8 cellular contexts compared by ENCODE assay signal in the genomic region with DNA sequence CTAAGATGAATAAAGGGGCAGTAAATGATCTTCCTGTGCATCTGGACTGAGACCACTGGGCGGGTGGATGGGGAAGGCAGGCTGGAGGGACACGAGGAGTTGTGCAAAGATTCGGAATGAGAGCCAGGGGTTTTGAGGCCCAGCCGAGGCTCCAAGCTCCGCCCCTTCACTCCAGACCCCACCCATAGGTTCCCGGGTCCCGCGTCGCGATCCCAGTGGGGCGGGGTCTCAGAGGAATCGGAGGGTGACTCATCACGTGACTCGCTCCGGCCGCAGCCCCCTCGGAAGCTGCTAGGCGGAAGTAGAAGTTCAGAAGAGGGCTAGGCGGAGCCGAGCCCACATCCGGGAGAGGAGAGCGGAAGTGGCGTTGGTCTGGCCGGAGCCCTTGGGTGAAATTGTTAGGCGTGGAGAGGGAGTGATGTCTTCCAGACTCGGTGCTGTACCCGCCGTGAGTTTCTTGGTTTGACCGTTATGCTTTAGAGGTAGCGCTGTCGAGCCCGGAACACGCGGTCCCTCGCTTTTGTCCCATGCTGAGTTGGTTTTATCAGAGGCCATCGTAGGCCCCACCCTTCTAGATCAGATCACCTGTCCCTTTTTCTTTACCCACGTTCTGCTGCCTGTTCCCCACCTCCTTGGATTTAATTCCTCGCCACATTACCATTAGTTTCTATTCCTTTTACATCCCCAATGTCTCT. TPM values are rescaled to one million over a fixed set of nuclear protein-coding genes. Genes with fewer than 3 reads are reported as not detected.
DNase-seq lines count a peak whose midpoint lies in the region; ATAC-seq and TF ChIP-seq lines count a peak whose summit lies in the region.

A gene with protein sequence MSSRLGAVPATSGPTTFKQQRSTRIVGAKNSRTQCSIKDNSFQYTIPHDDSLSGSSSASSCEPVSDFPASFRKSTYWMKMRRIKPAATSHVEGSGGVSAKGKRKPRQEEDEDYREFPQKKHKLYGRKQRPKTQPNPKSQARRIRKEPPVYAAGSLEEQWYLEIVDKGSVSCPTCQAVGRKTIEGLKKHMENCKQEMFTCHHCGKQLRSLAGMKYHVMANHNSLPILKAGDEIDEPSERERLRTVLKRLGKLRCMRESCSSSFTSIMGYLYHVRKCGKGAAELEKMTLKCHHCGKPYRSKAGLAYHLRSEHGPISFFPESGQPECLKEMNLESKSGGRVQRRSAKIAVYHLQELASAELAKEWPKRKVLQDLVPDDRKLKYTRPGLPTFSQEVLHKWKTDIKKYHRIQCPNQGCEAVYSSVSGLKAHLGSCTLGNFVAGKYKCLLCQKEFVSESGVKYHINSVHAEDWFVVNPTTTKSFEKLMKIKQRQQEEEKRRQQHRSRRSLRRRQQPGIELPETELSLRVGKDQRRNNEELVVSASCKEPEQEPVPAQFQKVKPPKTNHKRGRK (plus strand): TSS at position 348 of the 695 bp plus-strand sequence. CDS start 71 bp downstream, at position 419.

- peaks cover 25% of the 10 kb centered on the region for H3K9me3 Mint-ChIP-seq in HFFc6
- H3K9me3 Mint-ChIP-seq in activated naive CD4-positive, alpha-beta T cell treated with anti-CD3 and anti-CD28 coated beads, Interleukin-2, amount 50 U/mL, for 24 hours, result peaks cover 4% of the 10 kb centered on the region

- TF ChIP-seq POLR2A in NB4 (IDR thresholded peaks at IDR 0.05; ENCODE audit: extremely low read depth, insufficient read length), result peak; percentile 82
- TF ChIP-seq POLR2A in testis (IDR thresholded peaks at IDR 0.05), result no peak

- no peaks in the 10 kb centered on the region for H3K27me3 ChIP-seq in osteoblast (ENCODE audit: insufficient read depth, low read length)
- no peaks in the 10 kb centered on the region for H3K27me3 ChIP-seq in testis

- peak; percentile 91 for DNase-seq in GM10248 (ENCODE audit: extremely low spot score)
- DNase-seq in HFFc6, result peak; percentile 82
- DNase-seq in NB4 (ENCODE audit: low read depth), result peak; percentile 98
- DNase-seq in head of caudate nucleus, result peak; percentile 78 to 93 (median 86)
- peak; percentile 93 for DNase-seq in osteoblast (ENCODE audit: insufficient read length, low spot score, missing footprints)
- DNase-seq in testis, result peak; percentile 94

- peak within 1 kb of the TSS; percentile 96 for H2AFZ ChIP-seq in osteoblast (ENCODE audit: low read length)

- 1% methylated on average over 31 to 38 of the region's 38 CpGs for WGBS in testis, 2 donors

- H3K27me3 Mint-ChIP-seq in HFFc6 (ENCODE audit: insufficient read depth), result 0 out of 2 replicates have a peak, but pooled peaks cover under 1% of the 10 kb centered on the region
- H3K27me3 Mint-ChIP-seq in activated naive CD4-positive, alpha-beta T cell treated with anti-CD3 and anti-CD28 coated beads, Interleukin-2, amount 50 U/mL, for 24 hours, result no peaks in the 10 kb centered on the region

- intact Hi-C loops in head of caudate nucleus (cut with DNase I) (loop anchor here (5.0 kb wide), 1 partner anchor 44 kb away; a partner anchor contains a TSS), testis (cut with DNase I; ENCODE audit: low total_unique reads) (no loop called here)

- H3K79me2 ChIP-seq in osteoblast (ENCODE audit: insufficient read depth, low read length), result peaks cover 48% of the 10 kb centered on the region

- H3K4me3 ChIP-seq in NB4 (ENCODE audit: low read depth, low read length) (peak within 1 kb of the TSS; percentile 90), osteoblast (ENCODE audit: insufficient read depth, low read length) (peak within 1 kb of the TSS; percentile 80), testis (peak within 1 kb of the TSS; percentile 67 to 77)

- peak; percentile 98 for ATAC-seq in SK-N-SH treated with all-trans-retinoic acid at 6 μM for 48 hours

- no peaks in the 10 kb centered on the region for H3K9me3 ChIP-seq in osteoblast (ENCODE audit: low read depth, low read length)
- no peaks in the 10 kb centered on the region for H3K9me3 ChIP-seq in testis

- H3K36me3 ChIP-seq in osteoblast (ENCODE audit: insufficient read depth, low read length) (no peaks in the 10 kb centered on the region), testis (ENCODE audit: low read depth, missing control alignments) (no peaks in the 10 kb centered on the region)

- H3K27ac ChIP-seq in osteoblast (ENCODE audit: low read depth, low read length) (peak within 1 kb of the TSS; percentile 66), testis (peak within 1 kb of the TSS; percentile 64 to 77)

- H4K20me1 ChIP-seq in osteoblast (ENCODE audit: insufficient read depth, low read length), result peaks cover 23% of the 10 kb centered on the region

- H3K4me3 Mint-ChIP-seq in HFFc6, result peak within 1 kb of the TSS; percentile 95
- H3K4me3 Mint-ChIP-seq in activated naive CD4-positive, alpha-beta T cell treated with anti-CD3 and anti-CD28 coated beads, Interleukin-2, amount 50 U/mL, for 24 hours, result peak within 1 kb of the TSS; percentile 94

- H3K27ac Mint-ChIP-seq in HFFc6, result peak within 1 kb of the TSS; percentile 85
- peak within 1 kb of the TSS; percentile 95 for H3K27ac Mint-ChIP-seq in activated naive CD4-positive, alpha-beta T cell treated with anti-CD3 and anti-CD28 coated beads, Interleukin-2, amount 50 U/mL, for 24 hours

- TF ChIP-seq CTCF in GM10248 (IDR thresholded peaks at IDR 0.05; ENCODE audit: control extremely low read depth, extremely low read depth, low read depth, missing control alignments) (no peak), HFFc6 (IDR thresholded peaks at IDR 0.05) (peak; percentile 47; the same call in 1 of the 2 replicates), NB4 (IDR thresholded peaks at IDR 0.05; ENCODE audit: low read depth, low read length) (no peak), osteoblast (IDR thresholded peaks at IDR 0.05; ENCODE audit: extremely low read depth, low read depth, low read length) (no peak), testis (IDR thresholded peaks at IDR 0.05) (no peak)

- H3K4me1 ChIP-seq in osteoblast (ENCODE audit: insufficient read depth, low read length) (peaks cover 23% of the 10 kb centered on the region), testis (peaks cover 6% of the 10 kb centered on the region)

- H3K4me2 ChIP-seq in osteoblast (ENCODE audit: insufficient read depth, low read length), result peak within 1 kb of the TSS; percentile 86

- CTCF ChIA-PET in GM10248 (lab: Yijun Ruan, JAX), result interaction anchor here (1.1 kb wide), 1 partner anchor 8 kb away, joined by 6 read pairs; no protein-coding TSS in a partner anchor

- H3K36me3 Mint-ChIP-seq in HFFc6 (ENCODE audit: low read depth), result peaks cover 42% of the 10 kb centered on the region
- H3K36me3 Mint-ChIP-seq in activated naive CD4-positive, alpha-beta T cell treated with anti-CD3 and anti-CD28 coated beads, Interleukin-2, amount 50 U/mL, for 24 hours, result peaks cover 10% of the 10 kb centered on the region

- POLR2A ChIA-PET in GM10248 (lab: Yijun Ruan, JAX), result no interaction called here

- peaks cover 48% of the 10 kb centered on the region for H3K4me1 Mint-ChIP-seq in HFFc6 (ENCODE audit: low read depth)
- H3K4me1 Mint-ChIP-seq in activated naive CD4-positive, alpha-beta T cell treated with anti-CD3 and anti-CD28 coated beads, Interleukin-2, amount 50 U/mL, for 24 hours, result peaks cover 48% of the 10 kb centered on the region

TF ChIP-seq in SK-N-SH treated with all-trans-retinoic acid at 6 μM for 48 hours, 23 proteins besides CTCF, POLR2A, EP300 and RAD21 (continues in another document):
- TF ChIP-seq TCF4 (CRISPR knock-in tag; IDR thresholded peaks at IDR 0.05; ENCODE audit: borderline replicate concordance) (no peak), ZNF70 (CRISPR knock-in tag; IDR thresholded peaks at IDR 0.05) (no peak), GLIS3 (CRISPR knock-in tag; IDR thresholded peaks at IDR 0.05) (0 out of 2 replicates have a peak, but pooled peaks have one; percentile 28), PPARA (CRISPR knock-in tag; IDR thresholded peaks at IDR 0.05; ENCODE audit: borderline replicate concordance) (no peak), ZNF8 (CRISPR knock-in tag; IDR thresholded peaks at IDR 0.05) (no peak), ISL1 (CRISPR knock-in tag; IDR thresholded peaks at IDR 0.05) (no peak), ESRRG (CRISPR knock-in tag; IDR thresholded peaks at IDR 0.05) (no peak), TOX (CRISPR knock-in tag; IDR thresholded peaks at IDR 0.05; ENCODE audit: borderline replicate concordance) (no peak), ZFP3 (CRISPR knock-in tag; IDR thresholded peaks at IDR 0.05) (peak; percentile 77; the same call in 1 of the 2 replicates), OSR1 (CRISPR knock-in tag; IDR thresholded peaks at IDR 0.05) (no peak), SNAI2 (CRISPR knock-in tag; IDR thresholded peaks at IDR 0.05) (no peak; the same call in 1 of the 2 replicates)
- TF ChIP-seq, protein P1, sequence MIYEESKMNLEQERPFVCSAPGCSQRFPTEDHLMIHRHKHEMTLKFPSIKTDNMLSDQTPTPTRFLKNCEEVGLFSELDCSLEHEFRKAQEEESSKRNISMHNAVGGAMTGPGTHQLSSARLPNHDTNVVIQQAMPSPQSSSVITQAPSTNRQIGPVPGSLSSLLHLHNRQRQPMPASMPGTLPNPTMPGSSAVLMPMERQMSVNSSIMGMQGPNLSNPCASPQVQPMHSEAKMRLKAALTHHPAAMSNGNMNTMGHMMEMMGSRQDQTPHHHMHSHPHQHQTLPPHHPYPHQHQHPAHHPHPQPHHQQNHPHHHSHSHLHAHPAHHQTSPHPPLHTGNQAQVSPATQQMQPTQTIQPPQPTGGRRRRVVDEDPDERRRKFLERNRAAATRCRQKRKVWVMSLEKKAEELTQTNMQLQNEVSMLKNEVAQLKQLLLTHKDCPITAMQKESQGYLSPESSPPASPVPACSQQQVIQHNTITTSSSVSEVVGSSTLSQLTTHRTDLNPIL (CRISPR knock-in tag; IDR thresholded peaks at IDR 0.05; ENCODE audit: low read depth), result no peak
- TF ChIP-seq, protein P2, sequence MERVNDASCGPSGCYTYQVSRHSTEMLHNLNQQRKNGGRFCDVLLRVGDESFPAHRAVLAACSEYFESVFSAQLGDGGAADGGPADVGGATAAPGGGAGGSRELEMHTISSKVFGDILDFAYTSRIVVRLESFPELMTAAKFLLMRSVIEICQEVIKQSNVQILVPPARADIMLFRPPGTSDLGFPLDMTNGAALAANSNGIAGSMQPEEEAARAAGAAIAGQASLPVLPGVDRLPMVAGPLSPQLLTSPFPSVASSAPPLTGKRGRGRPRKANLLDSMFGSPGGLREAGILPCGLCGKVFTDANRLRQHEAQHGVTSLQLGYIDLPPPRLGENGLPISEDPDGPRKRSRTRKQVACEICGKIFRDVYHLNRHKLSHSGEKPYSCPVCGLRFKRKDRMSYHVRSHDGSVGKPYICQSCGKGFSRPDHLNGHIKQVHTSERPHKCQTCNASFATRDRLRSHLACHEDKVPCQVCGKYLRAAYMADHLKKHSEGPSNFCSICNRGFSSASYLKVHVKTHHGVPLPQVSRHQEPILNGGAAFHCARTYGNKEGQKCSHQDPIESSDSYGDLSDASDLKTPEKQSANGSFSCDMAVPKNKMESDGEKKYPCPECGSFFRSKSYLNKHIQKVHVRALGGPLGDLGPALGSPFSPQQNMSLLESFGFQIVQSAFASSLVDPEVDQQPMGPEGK (CRISPR knock-in tag; IDR thresholded peaks at IDR 0.05; ENCODE audit: borderline replicate concordance), result no peak

RNA-seq across cellular contexts. Expression of the gene that starts here (rescaled TPM):
- total RNA-seq in HFFc6 (2021; fragmentation: NEBNext Ultra II Directional; extraction: Animal tissue kit (Norgen Biotek cat#: 25700)), result 10 to 100 TPM; 20.1 to 28.3 (median 26.7) TPM
- total RNA-seq in osteoblast (21.4 and 21.8 TPM in 2 replicates), testis (10 to 100 TPM; 60.6 to 64.9 TPM)
- 33.6 TPM for polyA plus RNA-seq in testis (ENCODE audit: insufficient read depth, low read depth, low replicate concordance)

Comparison
In these comparisons a context has a peak if more than half of its experiments do, and no peak if none do; other contexts are left out.
1. Peak in every context shown above with its lines: DNase-seq, ATAC-seq, H3K4me3 ChIP-seq and H3K27ac ChIP-seq.